Comparison of ENCODE assay signal across 22 cellular contexts in the genomic region with DNA sequence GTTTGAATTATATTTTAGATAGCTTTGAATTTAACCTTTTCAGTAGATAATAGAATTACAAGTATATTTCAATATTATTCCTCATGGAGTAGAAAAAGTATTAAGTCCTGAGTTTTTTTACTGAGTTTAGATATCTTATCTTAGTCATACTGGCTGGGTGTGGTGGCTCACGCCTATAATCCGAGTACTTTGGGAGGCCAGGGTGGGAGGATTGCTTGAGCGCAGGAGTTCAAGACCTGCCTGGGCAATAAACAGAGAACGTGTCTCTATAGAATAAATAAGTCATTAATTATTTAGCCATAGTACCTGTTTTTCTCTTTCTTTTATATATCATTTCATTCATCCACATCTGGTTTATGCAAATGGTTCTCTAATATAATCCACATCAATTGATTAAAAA. TPM values are rescaled to one million over a fixed set of nuclear protein-coding genes. Genes with fewer than 3 reads are reported as not detected.
A peak's percentile ranks its signal among the peaks of the same experiment; 100 is the strongest.
DNase-seq lines count a peak whose midpoint lies in the region; ATAC-seq, FAIRE-seq and TF ChIP-seq lines count a peak whose summit lies in the region.
"Had no signal": no experiment of that assay in that cellular context is flagged by ENCODE, and none has a peak within 500 bp of the region (broad histone marks: within the 10 kb centered on the region; RNA-seq: fewer than 3 reads in every experiment).

No MANE protein-coding gene starts in this region.

- H3K27ac Mint-ChIP-seq in natural killer cell, result peak overlapping the region; percentile 67 to 69
- H3K27ac Mint-ChIP-seq in natural killer cell treated with Interleukin-12 subunit alpha and Interleukin-12 subunit beta and Interleukin-15 and Interleukin-18, amount 100 ng/mL, for 72 hours, result no peak overlapping the region
- peak overlapping the region; percentile 21 to 71 (median 52) for H3K27ac Mint-ChIP-seq in immature natural killer cell
- H3K27ac Mint-ChIP-seq: GM23338, HFFc6 had no signal

- H2AFZ ChIP-seq in K562 (ENCODE audit: low read depth, low read length), result no peak overlapping the region
- H2AFZ ChIP-seq: GM23338 had no signal

- H3K4me1 ChIP-seq in K562 (replicated peaks in 1 of 2; ENCODE audit: control insufficient read depth in 2 of 2, insufficient read depth in 2 of 2, low read length in 2 of 2), result peaks cover 9 to 20% of the 10 kb centered on the region in 2 experiments; a peak in 3 of 5 replicates
- H3K4me1 ChIP-seq: Caco-2 had no signal

- no peaks in the 10 kb centered on the region for H3K9me3 ChIP-seq in K562 (replicated peaks; ENCODE audit: control insufficient read depth, insufficient read depth, low read depth, low read length)
- H3K9me3 ChIP-seq: A549, Caco-2 had no signal

- no peak overlapping the region for H3K4me3 Mint-ChIP-seq in natural killer cell
- H3K4me3 Mint-ChIP-seq in natural killer cell treated with Interleukin-12 subunit alpha and Interleukin-12 subunit beta and Interleukin-15 and Interleukin-18, amount 100 ng/mL, for 72 hours, result no peak overlapping the region
- no peak overlapping the region for H3K4me3 Mint-ChIP-seq in immature natural killer cell
- H3K4me3 Mint-ChIP-seq: CD4-positive, alpha-beta memory T cell; GM23338; H9; HFFc6 had no signal

- peaks cover 47 to 52% of the 10 kb centered on the region in 2 donors for H3K4me1 Mint-ChIP-seq in natural killer cell
- peaks cover 31 to 32% of the 10 kb centered on the region in 2 donors for H3K4me1 Mint-ChIP-seq in natural killer cell treated with Interleukin-12 subunit alpha and Interleukin-12 subunit beta and Interleukin-15 and Interleukin-18, amount 100 ng/mL, for 72 hours (ENCODE audit: low read depth in 2 of 2)
- H3K4me1 Mint-ChIP-seq in immature natural killer cell, result peaks cover 65 to 84% of the 10 kb centered on the region in 2 donors

- DNase-seq in natural killer cell, result no peak
- DNase-seq in natural killer cell treated with Interleukin-12 subunit alpha and Interleukin-12 subunit beta and Interleukin-15 and Interleukin-18, amount 100 ng/mL, for 72 hours (ENCODE audit: low spot score), result no peak
- DNase-seq in K562 (ENCODE audit: extremely low read depth in 1 of 4, low spot score in 3 of 4), result no peak
- no peak for DNase-seq in immature natural killer cell
- no peak for DNase-seq in stimulated activated CD4-positive, alpha-beta T cell treated with anti-CD3 and anti-CD28 coated beads, Interleukin-1b, Interleukin-23, amount 100 ng/mL, for 48 hours
- DNase-seq in AML-193 (lab: John Stamatoyannopoulos, UW), result no peak
- DNase-seq: 8988T; ACHN; C1 segment of cervical spinal cord; Caco-2; CD4-positive, alpha-beta memory T cell; DMS 273 treated with DMSO at 0.1 percent for 48 hours; DMS79; EL; GDM1; H9; HFFc6 had no signal

- peaks cover 28% of the 10 kb centered on the region for H3K79me2 ChIP-seq in K562 (ENCODE audit: control insufficient read depth, insufficient read depth, low read length)

- no TSS peak for BruUV-seq in K562 (replicated peaks; lab: Mats Ljungman, UMichigan)

- H4K20me1 ChIP-seq in K562 (replicated peaks; ENCODE audit: control insufficient read depth, insufficient read depth, low read length), result no peaks in the 10 kb centered on the region

- H3K4me2 ChIP-seq in K562 (ENCODE audit: insufficient read depth, low read length), result no peak overlapping the region
- H3K4me2 ChIP-seq: A549, GM23338 had no signal

- intact Hi-C loops in natural killer cell (cut with micrococcal nuclease), result no loop called here
- intact Hi-C loops in K562 (cut with micrococcal nuclease), result no loop called here

- no peak for TF ChIP-seq EP300 in K562 (IDR thresholded peaks at IDR 0.05; ENCODE audit: low read length)

- H3K27me3 Mint-ChIP-seq in natural killer cell (ENCODE audit: low read depth in 2 of 2) (no peaks in the 10 kb centered on the region), immature natural killer cell (ENCODE audit: low read depth in 3 of 3) (no peaks in the 10 kb centered on the region)
- no peaks in the 10 kb centered on the region for H3K27me3 Mint-ChIP-seq in natural killer cell treated with Interleukin-12 subunit alpha and Interleukin-12 subunit beta and Interleukin-15 and Interleukin-18, amount 100 ng/mL, for 72 hours
- H3K27me3 Mint-ChIP-seq: CD4-positive, alpha-beta memory T cell had no signal

- no peak overlapping the region for H3K4me3 ChIP-seq in K562
- H3K4me3 ChIP-seq: A549, GM12878, GM23338 had no signal

- no peak overlapping the region for H3K27ac ChIP-seq in K562 (ENCODE audit: extremely low read depth, low read depth, low read length)
- H3K27ac ChIP-seq: A549 had no signal

- no peak for TF ChIP-seq CTCF in natural killer cell (IDR thresholded peaks at IDR 0.05)
- no peak for TF ChIP-seq CTCF in K562 (IDR thresholded peaks at IDR 0.05 in 2 of 3, conservative IDR thresholded peaks at IDR 0.05 in 1 of 3; ENCODE audit: insufficient read depth in 2 of 3, low read depth in 1 of 3, low read length in 3 of 3)

- no peaks in the 10 kb centered on the region for H3K27me3 ChIP-seq in K562 (ENCODE audit: control insufficient read depth in 2 of 2, insufficient read depth in 2 of 2, low read length in 2 of 2)

- POLR2A ChIA-PET in K562 (lab: Yijun Ruan, JAX), result interaction anchor here (0.9 to 1.9 kb wide), 4 partner anchors 8 to 129 kb away, joined by 3 to 6 read pairs (median 4); no protein-coding TSS in a partner anchor

- no peaks in the 10 kb centered on the region for H3K9me3 Mint-ChIP-seq in natural killer cell
- H3K9me3 Mint-ChIP-seq in natural killer cell treated with Interleukin-12 subunit alpha and Interleukin-12 subunit beta and Interleukin-15 and Interleukin-18, amount 100 ng/mL, for 72 hours, result no peaks in the 10 kb centered on the region
- no peaks in the 10 kb centered on the region for H3K9me3 Mint-ChIP-seq in immature natural killer cell
- H3K9me3 Mint-ChIP-seq: HFFc6 had no signal

- FAIRE-seq in K562 (lab: Jason Lieb, UNC), result no peak
- FAIRE-seq: GM12878, GM19239 had no signal

- CTCF ChIA-PET in K562 (lab: Yijun Ruan, JAX; ENCODE audit: low intra/inter-chr PET ratio), result interaction anchor here (0.6 kb wide), 1 partner anchor 8 kb away, joined by 3 read pairs; no protein-coding TSS in a partner anchor

- ATAC-seq in natural killer cell (no peak), K562 (no peak), SK-N-SH treated with all-trans-retinoic acid at 6 μM for 48 hours (no peak)
- no peak for ATAC-seq in natural killer cell treated with Interleukin-12 subunit alpha and Interleukin-12 subunit beta and Interleukin-15 and Interleukin-18, amount 100 ng/mL, for 72 hours
- ATAC-seq: GM12878, GM23338 had no signal

- no peak for TF ChIP-seq RAD21 in K562 (CRISPR knock-in tag; conservative IDR thresholded peaks at IDR 0.05 in 1 of 2, IDR thresholded peaks at IDR 0.05 in 1 of 2)

- no peak for TF ChIP-seq POLR2A in K562 (conservative IDR thresholded peaks at IDR 0.05)

- WGBS in K562 (ENCODE audit: insufficient coverage, low coverage, missing lambda C conversion rate), result 33% methylated on average over 4 of the region's 4 CpGs

- H3K9ac ChIP-seq in K562 (ENCODE audit: insufficient read depth in 1 of 2, low read depth in 2 of 2, low read length in 2 of 2), result no peak overlapping the region

- in situ Hi-C loops in K562 (cut with MboI), result no loop called here

- no peaks in the 10 kb centered on the region for H3K9me1 ChIP-seq in K562 (ENCODE audit: control insufficient read depth, insufficient read depth, low read length)

- peaks cover 20% of the 10 kb centered on the region for H3K36me3 ChIP-seq in K562 (ENCODE audit: control insufficient read depth, insufficient read depth, low read length)

- H3K36me3 Mint-ChIP-seq in natural killer cell, result no peaks in the 10 kb centered on the region
- H3K36me3 Mint-ChIP-seq in natural killer cell treated with Interleukin-12 subunit alpha and Interleukin-12 subunit beta and Interleukin-15 and Interleukin-18, amount 100 ng/mL, for 72 hours, result no peaks in the 10 kb centered on the region
- H3K36me3 Mint-ChIP-seq in immature natural killer cell, result peaks cover 0 to 21% (median 7%) of the 10 kb centered on the region in 3 donors

TF ChIP-seq in K562, 482 proteins besides CTCF, POLR2A, EP300 and RAD21 (continues in another document):
- TF ChIP-seq TGIF2 (CRISPR knock-in tag; IDR thresholded peaks at IDR 0.05), result no peak
- 0 out of 4 replicates have a peak, but pooled peaks of 1 of the 2 experiments have one; percentile 8 for TF ChIP-seq KDM1A (IDR thresholded peaks at IDR 0.05)

TF ChIP-seq in SK-N-SH treated with all-trans-retinoic acid at 6 μM for 48 hours, 23 proteins besides CTCF, POLR2A, EP300 and RAD21:
- TF ChIP-seq GLIS3 (CRISPR knock-in tag; IDR thresholded peaks at IDR 0.05) (no peak), TCF4 (CRISPR knock-in tag; IDR thresholded peaks at IDR 0.05; ENCODE audit: borderline replicate concordance) (no peak)

RNA-seq across cellular contexts. Expression of gene RAP2B, which starts 9.9 kb away (rescaled TPM):
- total RNA-seq in natural killer cell (10 to 100 TPM; 34.8 to 41.7 (median 38.1) TPM), K562 (2014; rRNA removed) (24.1 and 26.0 TPM in 2 replicates), K562 (2014; rRNA removed; fragmentation: Illumina TruSeq; extraction: Trizol) (15.8 and 18.9 TPM in 2 replicates), K562 (2015; rRNA removed; fragmentation: Illumina TruSeq; extraction: Trizol) (17.2 and 17.6 TPM in 2 replicates), K562 (2021) (27.9 and 30.0 TPM in 2 replicates)
- 10 to 100 TPM; 12.1 to 13.6 TPM for total RNA-seq in natural killer cell treated with Interleukin-12 subunit alpha and Interleukin-12 subunit beta and Interleukin-15 and Interleukin-18, amount 100 ng/mL, for 72 hours
- total RNA-seq in K562 (2011; cell fraction: chromatin; rRNA removed; ENCODE audit: low replicate concordance), result 16.2 and 18.9 TPM in 2 replicates
- 17.4 and 18.3 TPM in 2 replicates for total RNA-seq in K562 (2011; cell fraction: nucleolus; rRNA removed)
- total RNA-seq in K562 (2011; cell fraction: nucleoplasm; rRNA removed), result 24.3 and 34.3 TPM in 2 replicates
- polyA plus RNA-seq in K562 (2011; rRNA removed) (11.3 and 13.9 TPM in 2 replicates), K562 (2014; fragmentation: Illumina TruSeq; extraction: Trizol) (9.4 and 9.8 TPM in 2 replicates), K562 (2014; fragmentation: Nextera tagmentation; extraction: Ambion mirVana) (10 to 100 TPM; 14.1 to 31.2 TPM), K562 (2014; rRNA removed) (12.3 and 12.9 TPM in 2 replicates), immature natural killer cell (10 to 100 TPM; 15.9 to 29.8 (median 23.2) TPM)
- polyA plus RNA-seq in K562 (2011; cell fraction: cytosol; rRNA removed), result 14.5 and 18.0 TPM in 2 replicates
- 9.8 and 12.2 TPM in 2 replicates for polyA plus RNA-seq in K562 (2011; cell fraction: nucleus; rRNA removed)
- 9.2 and 15.0 TPM in 2 replicates for polyA plus RNA-seq in K562 (2012)
- 25.3 and 30.5 TPM in 2 replicates for polyA minus RNA-seq in K562 (2011; rRNA and poly(A)+ RNA removed)
- polyA minus RNA-seq in K562 (2011; cell fraction: cytosol; rRNA and poly(A)+ RNA removed), result 33.8 and 35.9 TPM in 2 replicates
- 19.1 and 28.9 TPM in 2 replicates for polyA minus RNA-seq in K562 (2011; cell fraction: nucleus; rRNA and poly(A)+ RNA removed)

Comparison
In these comparisons a context has a peak if more than half of its experiments do, and no peak if none do; other contexts are left out.
1. H3K27ac Mint-ChIP-seq: peak in natural killer cell (2 of 2) and immature natural killer cell (6 of 6); none in natural killer cell treated with Interleukin-12 subunit alpha and Interleukin-12 subunit beta and Interleukin-15 and Interleukin-18, amount 100 ng/mL, for 72 hours (0 of 2).